In the genomic region with DNA sequence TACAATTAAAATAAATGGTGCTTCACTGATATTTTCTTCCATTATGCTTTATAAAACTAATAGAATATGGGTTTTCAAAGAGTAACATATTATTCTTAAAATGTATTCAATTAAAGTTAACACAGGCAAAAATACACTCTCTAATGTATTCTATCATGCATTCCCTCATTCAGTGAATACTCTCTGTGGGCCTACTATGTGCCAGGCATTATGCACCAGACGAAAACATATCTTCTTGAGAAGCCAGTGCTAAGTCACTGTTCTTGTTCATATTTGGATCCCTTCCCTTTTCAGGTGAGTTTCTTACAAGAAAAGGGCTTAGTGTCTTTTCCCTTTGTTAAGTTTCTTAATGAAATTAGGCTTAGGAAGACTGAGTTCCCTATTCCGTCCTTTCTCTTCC, we compare ENCODE assay signal across 31 cellular contexts.
"Had no signal": no experiment of that assay in that cellular context is flagged by ENCODE, and none has a peak within 500 bp of the region (broad histone marks: within the 10 kb centered on the region; RNA-seq: fewer than 3 reads in every experiment).

No MANE protein-coding gene starts in this region.

- DNase-seq: naive thymus-derived CD8-positive, alpha-beta T cell; nephron progenitor cell; occipital lobe; ovary; posterior cingulate gyrus; psoas muscle; right cardiac atrium; spleen; stimulated activated CD4-positive, alpha-beta T cell treated with anti-CD3 and anti-CD28 coated beads, Interleukin-12 subunit alpha, Interleukin-12 subunit beta, amount 100 ng/mL, for 4 hours; stimulated activated CD4-positive, alpha-beta T cell treated with anti-CD3 and anti-CD28 coated beads, Interleukin-1b, Interleukin-23, amount 100 ng/mL, for 48 hours; stimulated activated CD4-positive, alpha-beta T cell treated with anti-CD3 and anti-CD28 coated beads, Interleukin-2, amount 100 ng/mL, for 48 hours; stimulated activated CD4-positive, alpha-beta T cell treated with anti-CD3 and anti-CD28 coated beads, Interleukin-4, amount 100 ng/mL, for 24 hours; stimulated activated naive B cell treated with anti-CD40 and anti-IgM and Interleukin-4, amounts not matched to agents 10 μg/mL and 1 μg/mL and 100 μg/mL, for 72 hours; stimulated activated naive CD4-positive, alpha-beta T cell treated with Interleukin-2 at 50 U/mL for 16 hours; stomach; thyroid gland; trophoblast cell; upper lobe of left lung had no signal

- H3K4me3 Mint-ChIP-seq: naive thymus-derived CD8-positive, alpha-beta T cell; natural killer cell treated with Interleukin-12 subunit alpha and Interleukin-12 subunit beta and Interleukin-15 and Interleukin-18, amount 100 ng/mL, for 72 hours; nephron progenitor cell; neural progenitor cell; stimulated activated effector memory CD8-positive, alpha-beta T cell treated with anti-CD3 and anti-CD28 coated beads, Interleukin-12 subunit alpha, Interleukin-12 subunit beta, amount 100 ng/mL, for 72 hours; stimulated activated naive B cell treated with anti-CD40 and anti-IgM and Interleukin-4, amounts not matched to agents 10 μg/mL and 1 μg/mL and 100 μg/mL, for 72 hours; stimulated activated naive CD8-positive, alpha-beta T cell treated with anti-CD3 and anti-CD28 coated beads, Interleukin-15, Interleukin-2, amounts not matched to agents 100 ng/mL and 50 ng/mL, for 24 hours had no signal

- H3K36me3 Mint-ChIP-seq: natural killer cell treated with Interleukin-12 subunit alpha and Interleukin-12 subunit beta and Interleukin-15 and Interleukin-18, amount 100 ng/mL, for 72 hours; stimulated activated effector memory CD8-positive, alpha-beta T cell treated with anti-CD3 and anti-CD28 coated beads, Interleukin-12 subunit alpha, Interleukin-12 subunit beta, amount 100 ng/mL, for 72 hours had no signal

- H3K9me3 Mint-ChIP-seq: naive thymus-derived CD8-positive, alpha-beta T cell; natural killer cell treated with Interleukin-12 subunit alpha and Interleukin-12 subunit beta and Interleukin-15 and Interleukin-18, amount 100 ng/mL, for 72 hours; nephron progenitor cell; neural progenitor cell; stimulated activated effector memory CD8-positive, alpha-beta T cell treated with anti-CD3 and anti-CD28 coated beads, Interleukin-12 subunit alpha, Interleukin-12 subunit beta, amount 100 ng/mL, for 72 hours; stimulated activated naive B cell treated with anti-CD40 and anti-IgM and Interleukin-4, amounts not matched to agents 10 μg/mL and 1 μg/mL and 100 μg/mL, for 72 hours; stimulated activated naive CD8-positive, alpha-beta T cell treated with anti-CD3 and anti-CD28 coated beads, Interleukin-15, Interleukin-2, amounts not matched to agents 100 ng/mL and 50 ng/mL, for 24 hours had no signal

- H3K4me1 ChIP-seq: neural progenitor cell, parathyroid adenoma, psoas muscle, stomach, thyroid gland, tibial nerve, upper lobe of left lung, vagina had no signal

- H3K9me3 ChIP-seq: ovary, psoas muscle, spleen, stomach, thoracic aorta, thyroid gland, tibial nerve, upper lobe of left lung, vagina had no signal

- H3K4me3 ChIP-seq: neural progenitor cell, ovary, psoas muscle, skin epidermis, smooth muscle cell, spleen, stomach, thoracic aorta, thyroid gland, tibial nerve, upper lobe of left lung, vagina had no signal

- ATAC-seq: naive thymus-derived CD8-positive, alpha-beta T cell; natural killer cell treated with Interleukin-12 subunit alpha and Interleukin-12 subunit beta and Interleukin-15 and Interleukin-18, amount 100 ng/mL, for 72 hours; psoas muscle; right cardiac atrium; sciatic nerve; stimulated activated effector memory CD8-positive, alpha-beta T cell treated with anti-CD3 and anti-CD28 coated beads, Interleukin-12 subunit alpha, Interleukin-12 subunit beta, amount 100 ng/mL, for 72 hours had no signal

- H3K9ac ChIP-seq: neural progenitor cell, parathyroid adenoma had no signal

- H3K4me2 ChIP-seq: neural progenitor cell, smooth muscle cell had no signal

- H3K27me3 ChIP-seq: neural progenitor cell, ovary, spleen, stomach, thyroid gland, tibial nerve, upper lobe of left lung, vagina had no signal

- H3K36me3 ChIP-seq: neural progenitor cell, ovary, thoracic aorta, thyroid gland, upper lobe of left lung, vagina had no signal

- H3K27me3 Mint-ChIP-seq: naive thymus-derived CD8-positive, alpha-beta T cell; natural killer cell treated with Interleukin-12 subunit alpha and Interleukin-12 subunit beta and Interleukin-15 and Interleukin-18, amount 100 ng/mL, for 72 hours; progenitor cell of endocrine pancreas; stimulated activated naive B cell treated with anti-CD40 and anti-IgM and Interleukin-4, amounts not matched to agents 10 μg/mL and 1 μg/mL and 100 μg/mL, for 72 hours; stimulated activated naive CD8-positive, alpha-beta T cell treated with anti-CD3 and anti-CD28 coated beads, Interleukin-15, Interleukin-2, amounts not matched to agents 100 ng/mL and 50 ng/mL, for 24 hours had no signal

- H3K79me2 ChIP-seq: parathyroid adenoma had no signal

- H3K4me1 Mint-ChIP-seq: nephron progenitor cell, neural progenitor cell had no signal

- H3K27ac ChIP-seq: neural progenitor cell, ovary, parathyroid adenoma, psoas muscle, skin epidermis, spleen, stomach, thoracic aorta, thyroid gland, tibial nerve, upper lobe of left lung, vagina had no signal

- H3K27ac Mint-ChIP-seq: natural killer cell treated with Interleukin-12 subunit alpha and Interleukin-12 subunit beta and Interleukin-15 and Interleukin-18, amount 100 ng/mL, for 72 hours; nephron progenitor cell; neural progenitor cell; progenitor cell of endocrine pancreas; stimulated activated effector memory CD8-positive, alpha-beta T cell treated with anti-CD3 and anti-CD28 coated beads, Interleukin-12 subunit alpha, Interleukin-12 subunit beta, amount 100 ng/mL, for 72 hours; stimulated activated naive B cell treated with anti-CD40 and anti-IgM and Interleukin-4, amounts not matched to agents 10 μg/mL and 1 μg/mL and 100 μg/mL, for 72 hours; stimulated activated naive CD8-positive, alpha-beta T cell treated with anti-CD3 and anti-CD28 coated beads, Interleukin-15, Interleukin-2, amounts not matched to agents 100 ng/mL and 50 ng/mL, for 24 hours had no signal

- H2AFZ ChIP-seq: neural progenitor cell, parathyroid adenoma had no signal

- FAIRE-seq: urothelium cell line had no signal
